Comparison of ENCODE assay signal across 26 cellular contexts in the genomic region with DNA sequence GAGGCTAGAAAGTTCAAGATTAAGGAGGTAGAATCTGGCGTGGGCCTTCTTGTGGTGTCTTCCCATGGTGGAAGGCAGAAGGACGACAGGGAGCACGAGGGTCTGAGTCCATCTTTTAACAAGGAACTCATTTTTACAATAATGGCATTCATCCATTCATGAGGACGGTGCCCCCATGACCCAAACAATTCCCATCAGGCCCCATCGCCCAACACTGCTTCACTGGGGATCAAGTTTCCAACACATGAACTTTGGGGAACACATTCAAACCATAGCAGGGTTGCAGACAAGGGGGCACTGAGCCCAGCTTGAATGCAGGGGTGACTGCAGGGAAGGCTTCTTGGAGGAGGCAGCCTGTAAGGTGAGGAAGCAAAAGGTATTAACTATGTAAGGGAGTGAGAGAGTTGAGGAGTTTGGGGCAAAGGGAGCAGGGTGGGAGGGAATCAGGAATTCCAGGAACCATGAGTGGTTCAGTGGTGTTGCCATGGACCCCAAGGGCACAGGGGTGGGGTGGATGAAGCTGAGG. TPM values are rescaled to one million over a fixed set of nuclear protein-coding genes. Genes with fewer than 3 reads are reported as not detected.
DNase-seq lines count a peak whose midpoint lies in the region; ATAC-seq and TF ChIP-seq lines count a peak whose summit lies in the region.
"Had no signal": no experiment of that assay in that cellular context is flagged by ENCODE, and none has a peak within 500 bp of the region (broad histone marks: within the 10 kb centered on the region; RNA-seq: fewer than 3 reads in every experiment).

No MANE protein-coding gene starts in this region.

- no peak overlapping the region for H3K9ac ChIP-seq in endodermal cell (ENCODE audit: extremely low read depth, low read length, poor library complexity, severe bottlenecking)
- H3K9ac ChIP-seq: BLaER1 treated with 17β-estradiol and CSF1 and Interleukin-3, amounts not matched to agents 10 nM and 100 nM had no signal

- TF ChIP-seq CTCF in endodermal cell (conservative IDR thresholded peaks at IDR 0.05) = no peak
- no peak for TF ChIP-seq CTCF in endothelial cell (IDR thresholded peaks at IDR 0.05; ENCODE audit: unreplicated experiment)

- no peak overlapping the region for H3K4me3 ChIP-seq in endodermal cell (ENCODE audit: low read length)
- H3K4me3 ChIP-seq: A549; BLaER1 treated with 17β-estradiol and CSF1 and Interleukin-3, amounts not matched to agents 10 nM and 100 nM; PC-9; SJSA1 had no signal

- H3K27ac ChIP-seq in endodermal cell (ENCODE audit: low read depth, low read length) = no peak overlapping the region
- H3K27ac ChIP-seq: A549; BLaER1 treated with 17β-estradiol and CSF1 and Interleukin-3, amounts not matched to agents 10 nM and 100 nM; PC-9; SJSA1 had no signal

- no peak overlapping the region for H3K4me3 Mint-ChIP-seq in activated naive CD4-positive, alpha-beta T cell treated with anti-CD3 and anti-CD28 coated beads for 36 hours
- H3K4me3 Mint-ChIP-seq in endodermal cell (no peak overlapping the region), endothelial cell (ENCODE audit: unreplicated experiment) (no peak overlapping the region), T-helper 17 cell (no peak overlapping the region)
- H3K4me3 Mint-ChIP-seq: CD4-positive, alpha-beta memory T cell had no signal

- peaks cover 2% of the 10 kb centered on the region for H3K4me1 Mint-ChIP-seq in activated naive CD4-positive, alpha-beta T cell treated with anti-CD3 and anti-CD28 coated beads for 36 hours (ENCODE audit: low read depth)
- peaks cover 5% of the 10 kb centered on the region for H3K4me1 Mint-ChIP-seq in endodermal cell
- peaks cover 2% of the 10 kb centered on the region for H3K4me1 Mint-ChIP-seq in endothelial cell (ENCODE audit: unreplicated experiment)
- H3K4me1 Mint-ChIP-seq in T-helper 17 cell = peaks cover 12% of the 10 kb centered on the region

- 86 to 95% methylated on average over 3 to 5 of the region's 5 CpGs for WGBS in endodermal cell (ENCODE audit: insufficient coverage in 1 of 2, insufficient read length in 1 of 2), 2 experiments

- H3K9me3 Mint-ChIP-seq in activated naive CD4-positive, alpha-beta T cell treated with anti-CD3 and anti-CD28 coated beads for 36 hours = no peaks in the 10 kb centered on the region
- no peaks in the 10 kb centered on the region for H3K9me3 Mint-ChIP-seq in endodermal cell
- no peaks in the 10 kb centered on the region for H3K9me3 Mint-ChIP-seq in endothelial cell (ENCODE audit: unreplicated experiment)

- H3K4me1 ChIP-seq in endodermal cell (ENCODE audit: control insufficient read depth, insufficient read depth, low read length) = peaks cover 6% of the 10 kb centered on the region
- H3K4me1 ChIP-seq: SJSA1 had no signal

- no peaks in the 10 kb centered on the region for H3K9me3 ChIP-seq in endodermal cell (ENCODE audit: control insufficient read depth, low read length)
- no peaks in the 10 kb centered on the region for H3K9me3 ChIP-seq in T-helper 17 cell (ENCODE audit: control insufficient read depth, low read length, poor library complexity, severe bottlenecking)
- H3K9me3 ChIP-seq: A549, SJSA1 had no signal

- H3K36me3 Mint-ChIP-seq in activated naive CD4-positive, alpha-beta T cell treated with anti-CD3 and anti-CD28 coated beads for 36 hours (ENCODE audit: low read depth) = no peaks in the 10 kb centered on the region
- H3K36me3 Mint-ChIP-seq in endodermal cell (ENCODE audit: low read depth) (no peaks in the 10 kb centered on the region), endothelial cell (ENCODE audit: low read depth, unreplicated experiment) (no peaks in the 10 kb centered on the region), T-helper 17 cell (ENCODE audit: low read depth) (no peaks in the 10 kb centered on the region)
- H3K36me3 Mint-ChIP-seq: CD4-positive, alpha-beta memory T cell had no signal

- H3K36me3 ChIP-seq in endodermal cell (ENCODE audit: control insufficient read depth, insufficient read depth, low read length) = no peaks in the 10 kb centered on the region
- H3K36me3 ChIP-seq: BLaER1 treated with 17β-estradiol and CSF1 and Interleukin-3, amounts not matched to agents 10 nM and 100 nM; SJSA1 had no signal

- no peak overlapping the region for H3K27ac Mint-ChIP-seq in activated naive CD4-positive, alpha-beta T cell treated with anti-CD3 and anti-CD28 coated beads for 36 hours
- H3K27ac Mint-ChIP-seq in endodermal cell = no peak overlapping the region
- H3K27ac Mint-ChIP-seq in endothelial cell (ENCODE audit: unreplicated experiment) = no peak overlapping the region
- H3K27ac Mint-ChIP-seq in T-helper 17 cell = no peak overlapping the region

- peak; percentile 1 for DNase-seq in activated naive CD4-positive, alpha-beta T cell treated with anti-CD3 and anti-CD28 coated beads for 36 hours
- no peak for DNase-seq in activated naive CD4-positive, alpha-beta T cell treated with Interleukin-2 at 50 U/mL for 16 hours
- DNase-seq in endodermal cell (peak; percentile 37), posterior vena cava (ENCODE audit: low spot score) (peak; percentile 31), endothelial cell (ENCODE audit: low spot score) (no peak), T-helper 17 cell (no peak)
- DNase-seq in central memory CD4-positive, alpha-beta T cell = no peak
- DNase-seq: AML-193; CD4-positive, alpha-beta memory T cell; COR-L47; HCEC 1CT; KG1; NCI-H1048; NCI-H1417; NCI-H1694; NCI-H2081; NCI-H2227 treated with DMSO at 0.1 percent for 48 hours; NCI-H526 treated with DMSO at 0.1 percent for 48 hours; Right ventricle myocardium superior had no signal

- intact Hi-C loops in activated naive CD4-positive, alpha-beta T cell treated with anti-CD3 and anti-CD28 coated beads for 36 hours (cut with micrococcal nuclease) = no loop called here
- intact Hi-C loops in posterior vena cava (cut with DNase I) = loop anchor here in 1 of 2 donors (5.0 kb wide), 1 partner anchor 49 kb away; no protein-coding TSS in a partner anchor

- peaks cover 6% of the 10 kb centered on the region for H3K27me3 Mint-ChIP-seq in activated naive CD4-positive, alpha-beta T cell treated with anti-CD3 and anti-CD28 coated beads for 36 hours (ENCODE audit: low read depth)
- H3K27me3 Mint-ChIP-seq in endodermal cell (ENCODE audit: insufficient read depth) = peaks cover 12% of the 10 kb centered on the region
- peaks cover 12% of the 10 kb centered on the region for H3K27me3 Mint-ChIP-seq in endothelial cell (ENCODE audit: unreplicated experiment)
- H3K27me3 Mint-ChIP-seq in T-helper 17 cell = peaks cover 21% of the 10 kb centered on the region
- H3K27me3 Mint-ChIP-seq: CD4-positive, alpha-beta memory T cell had no signal

- ATAC-seq in T-helper 17 cell = no peak
- ATAC-seq: A549 had no signal

- H3K27me3 ChIP-seq in endodermal cell (ENCODE audit: control insufficient read depth, insufficient read depth, low read length, poor library complexity, severe bottlenecking) = no peaks in the 10 kb centered on the region
- H3K27me3 ChIP-seq: BLaER1 treated with 17β-estradiol and CSF1 and Interleukin-3, amounts not matched to agents 10 nM and 100 nM; SJSA1 had no signal

- CTCF ChIA-PET in activated naive CD4-positive, alpha-beta T cell treated with anti-CD3 and anti-CD28 coated beads for 36 hours (lab: Charles Lee) = interaction anchor here (2.0 kb wide), 1 partner anchor 52 kb away, joined by 5 read pairs; no protein-coding TSS in a partner anchor

RNA-seq across cellular contexts. Expression of a gene that starts 5.5 kb away (rescaled TPM):
- total RNA-seq in activated naive CD4-positive, alpha-beta T cell treated with anti-CD3 and anti-CD28 coated beads for 36 hours = under 1 TPM in 1 of 2 experiments, not detected in 1; 0.05 TPM
- not detected for total RNA-seq in endodermal cell
- polyA plus RNA-seq in endodermal cell (2013, experiment 1 of 2) = not detected
- polyA plus RNA-seq in endodermal cell (2013, experiment 2 of 2) = not detected
- under 1 TPM; 0.33 to 0.42 TPM for total RNA-seq in posterior vena cava
- total RNA-seq in endothelial cell (ENCODE audit: unreplicated experiment) = not detected
- under 1 TPM; 0.21 to 0.77 TPM for total RNA-seq in T-helper 17 cell
- total RNA-seq: CD4-positive, alpha-beta memory T cell; H1; NCI-H460; PC-9; Right ventricle myocardium superior; RPMI7951; SJSA1 had no signal
- polyA plus RNA-seq: CD4-positive, alpha-beta memory T cell had no signal

RNA-seq across cellular contexts. Expression of a gene that starts 24.6 kb away (rescaled TPM):
- 10 to 100 TPM; 90.1 to 92.3 TPM for total RNA-seq in activated naive CD4-positive, alpha-beta T cell treated with anti-CD3 and anti-CD28 coated beads for 36 hours
- total RNA-seq in endodermal cell = 1 to 10 TPM; 1.9 to 3.7 TPM
- polyA plus RNA-seq in endodermal cell (2013, experiment 1 of 2) = 45.0 TPM
- 50.3 TPM for polyA plus RNA-seq in endodermal cell (2013, experiment 2 of 2)
- total RNA-seq in posterior vena cava = 100 to 1,000 TPM in 1 of 2 donors, 10 to 100 TPM in 1; 87.4 to 195 TPM
- total RNA-seq in endothelial cell (ENCODE audit: unreplicated experiment) = 48.4 TPM
- 100 to 1,000 TPM; 180 to 255 TPM for total RNA-seq in T-helper 17 cell

Comparison
In these comparisons a context has a peak if more than half of its experiments do, and no peak if none do; other contexts are left out.
1. DNase-seq: peak in activated naive CD4-positive, alpha-beta T cell treated with anti-CD3 and anti-CD28 coated beads for 36 hours (single experiment), endodermal cell (single experiment) and posterior vena cava (single experiment); none in activated naive CD4-positive, alpha-beta T cell treated with Interleukin-2 at 50 U/mL for 16 hours (single experiment), endothelial cell (single experiment), central memory CD4-positive, alpha-beta T cell (single experiment) and T-helper 17 cell (0 of 3).
2. RNA of a gene that starts 24.6 kb away (total RNA-seq): 180 to 255 TPM in T-helper 17 cell, 87.4 to 195 TPM in posterior vena cava, 90.1 to 92.3 TPM in activated naive CD4-positive, alpha-beta T cell treated with anti-CD3 and anti-CD28 coated beads for 36 hours and 48.4 TPM in endothelial cell (single experiment); 1.9 to 3.7 TPM in endodermal cell; every median in the first group is over 10 times any median in the second.